ENCODE assay signal across 1 cellular context in the genomic region with DNA sequence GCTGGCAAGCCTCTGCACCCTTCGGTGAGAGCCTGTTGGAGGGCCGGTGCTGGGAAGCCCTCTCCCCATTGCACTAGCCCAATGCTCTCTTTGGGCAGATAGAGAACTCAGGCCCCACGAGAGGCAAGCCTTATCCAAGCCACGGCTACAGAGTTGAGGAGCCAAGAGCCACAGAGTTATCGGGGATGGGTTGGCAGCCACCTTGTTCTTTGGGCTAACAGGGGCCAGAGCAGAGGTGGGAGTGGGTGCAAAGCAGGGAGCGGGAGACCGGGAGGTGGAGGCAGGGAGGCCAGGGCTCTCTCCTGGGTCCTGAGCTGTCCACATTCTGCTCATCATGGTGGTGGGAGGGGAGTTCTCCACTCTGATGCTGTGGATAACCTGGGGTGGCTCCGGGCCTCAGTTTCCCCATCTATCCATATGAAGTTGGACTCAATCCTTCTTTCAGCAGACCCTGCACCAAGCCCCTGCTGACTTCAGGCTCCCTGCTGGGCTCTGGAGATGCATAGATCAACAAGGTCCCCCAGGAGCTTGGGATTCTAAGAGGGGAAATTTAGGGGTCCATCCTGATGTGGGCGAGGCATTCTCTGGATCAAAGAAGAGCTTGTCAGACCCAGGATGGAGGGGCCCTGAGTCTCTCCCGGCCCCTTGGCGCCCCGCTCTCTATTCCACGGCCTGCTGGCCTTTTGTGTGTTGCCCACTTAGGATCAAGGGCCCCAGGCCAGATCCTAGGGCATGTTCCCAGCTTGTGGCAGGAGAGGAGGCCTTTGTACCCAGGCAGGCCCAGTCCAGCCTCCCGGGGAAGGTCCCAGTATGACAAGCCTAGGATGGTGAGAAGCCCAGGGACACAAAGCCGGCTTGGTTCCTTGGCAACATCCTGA.
TF ChIP-seq lines count a peak whose summit lies in the region.

No MANE protein-coding gene starts in this region.

TF ChIP-seq in HepG2, 621 proteins besides CTCF, POLR2A, EP300 and RAD21 (continued from another document):
- TF ChIP-seq ZNF879 (CRISPR knock-in tag; IDR thresholded peaks at IDR 0.05) (peak; percentile 73; the same call in 1 of the 2 replicates), MBNL3 (CRISPR knock-in tag; conservative IDR thresholded peaks at IDR 0.05) (no peak), CBX5 (CRISPR knock-in tag; IDR thresholded peaks at IDR 0.05; ENCODE audit: borderline replicate concordance) (peak; percentile 28; the same call in 1 of the 2 replicates), MAF1 (CRISPR knock-in tag; IDR thresholded peaks at IDR 0.05; ENCODE audit: borderline replicate concordance) (no peak), ZNF136 (CRISPR knock-in tag; IDR thresholded peaks at IDR 0.05; ENCODE audit: low read depth) (peak; percentile 4; the same call in 1 of the 2 replicates), RBM39 (IDR thresholded peaks at IDR 0.05; ENCODE audit: low read depth, low read length, poor library complexity, severe bottlenecking) (no peak)
